ENCODE assay signal across 14 cellular contexts in genomic region chr22:49692499-49693225, GRCh38.
"Had no signal": no experiment of that assay in that cellular context is flagged by ENCODE, and none has a peak within 500 bp of the region (broad histone marks: within the 10 kb centered on the region; RNA-seq: fewer than 3 reads in every experiment).

No MANE protein-coding gene starts in this region.

- H3K36me3 Mint-ChIP-seq: activated naive CD4-positive, alpha-beta T cell treated with anti-CD3 and anti-CD28 coated beads, Interleukin-2, amount 50 U/mL, for 72 hours had no signal

- H3K4me3 Mint-ChIP-seq: activated T-helper 17 cell treated with anti-CD3 and anti-CD28 coated beads, Interleukin-2, amount 50 U/mL, for 72 hours; T-helper 17 cell had no signal

- DNase-seq: activated CD4-positive, alpha-beta T cell treated with anti-CD3 and anti-CD28 coated beads for 4 hours; left ventricle myocardium inferior; mucosa of descending colon; naive thymus-derived CD8-positive, alpha-beta T cell; retina; stimulated activated CD4-positive, alpha-beta T cell treated with anti-CD3 and anti-CD28 coated beads, Interleukin-4, amount 100 ng/mL, for 4 hours; T-helper 17 cell; uterus had no signal

- H3K4me1 ChIP-seq: left ventricle myocardium inferior, uterus had no signal

- H3K4me2 ChIP-seq: hepatocyte had no signal

- H3K27ac ChIP-seq: hepatocyte, left ventricle myocardium inferior, neutrophil, thoracic aorta, uterus had no signal

- H3K27ac Mint-ChIP-seq: activated T-helper 17 cell treated with anti-CD3 and anti-CD28 coated beads, Interleukin-2, amount 50 U/mL, for 72 hours; T-helper 17 cell had no signal

- H2AFZ ChIP-seq: hepatocyte had no signal

- H3K27me3 ChIP-seq: hepatocyte, neutrophil, uterus had no signal

- H3K4me3 ChIP-seq: hepatocyte, left ventricle myocardium inferior, mucosa of descending colon, thoracic aorta, uterus had no signal

- H3K4me1 Mint-ChIP-seq: activated T-helper 17 cell treated with anti-CD3 and anti-CD28 coated beads, Interleukin-2, amount 50 U/mL, for 72 hours had no signal

- H3K9me3 ChIP-seq: mucosa of descending colon, neutrophil, uterus had no signal

- H3K36me3 ChIP-seq: left ventricle myocardium inferior, neutrophil, thoracic aorta, uterus had no signal

- ATAC-seq: activated naive CD4-positive, alpha-beta T cell treated with anti-CD3 and anti-CD28 coated beads, Interleukin-2, amount 50 U/mL, for 72 hours; activated T-helper 17 cell treated with anti-CD3 and anti-CD28 coated beads, Interleukin-2, amount 50 U/mL, for 72 hours; mucosa of descending colon; SK-N-SH treated with all-trans-retinoic acid at 6 μM for 48 hours; T-helper 17 cell had no signal
